In the genomic region with DNA sequence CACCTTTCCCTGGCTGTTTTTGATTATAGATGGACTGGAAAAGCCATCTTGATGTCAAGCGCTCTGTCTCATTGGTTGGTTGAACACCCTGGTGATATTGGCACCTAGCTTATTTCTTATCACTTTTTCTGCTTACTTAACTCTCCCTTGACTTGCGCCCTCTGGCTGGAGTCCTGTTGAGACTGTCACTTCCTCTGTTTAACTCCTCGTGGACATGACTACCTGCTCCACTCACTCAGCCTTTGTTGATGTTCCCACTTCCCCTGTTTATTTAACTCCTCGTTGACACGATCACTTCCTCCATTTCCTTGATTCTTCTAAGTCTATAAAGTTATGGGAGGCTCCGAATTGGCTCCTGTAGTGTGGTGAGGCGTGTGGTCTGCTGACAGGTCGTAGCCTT, we compare ENCODE assay signal across 1 cellular context. TPM values are rescaled to one million over a fixed set of nuclear protein-coding genes. Genes with fewer than 3 reads are reported as not detected.
"Had no signal": no experiment of that assay in that cellular context is flagged by ENCODE, and none has a peak within 500 bp of the region (broad histone marks: within the 10 kb centered on the region; RNA-seq: fewer than 3 reads in every experiment).

No MANE protein-coding gene starts in this region.

RNA-seq across cellular contexts. Expression of gene ARHGAP23, which starts 43.0 kb away (rescaled TPM):
- polyA plus RNA-seq: naive thymus-derived CD4-positive, alpha-beta T cell had no signal
